ENCODE assay signal across 8 cellular contexts in genomic region chr7:131556055-131556911, GRCh38. TPM values are rescaled to one million over a fixed set of nuclear protein-coding genes. Genes with fewer than 3 reads are reported as not detected.
DNase-seq lines count a peak whose midpoint lies in the region; ATAC-seq lines count a peak whose summit lies in the region.

Gene PODXL (minus strand): TSS chr7:131556628. CDS start chr7:131556359, 269 bp downstream.

- H3K9me3 ChIP-seq in esophagus (ENCODE audit: control insufficient read depth in 2 of 2, insufficient read depth in 1 of 2, low read depth in 1 of 2, low read length in 1 of 2) (no peaks in the 10 kb centered on the region), mucosa of rectum (ENCODE audit: control insufficient read depth in 2 of 2, low read length in 2 of 2) (no peaks in the 10 kb centered on the region)

- 0 to 1% methylated on average over 74 to 101 of the region's 112 CpGs for WGBS in esophagus, 2 donors

- H3K4me1 Mint-ChIP-seq in stimulated activated naive B cell treated with anti-CD40 and anti-IgM and Interleukin-4, amounts not matched to agents 10 μg/mL and 1 μg/mL and 100 μg/mL, for 72 hours = peaks cover 10 to 26% of the 10 kb centered on the region in 2 donors

- H3K36me3 Mint-ChIP-seq in stimulated activated naive B cell treated with anti-CD40 and anti-IgM and Interleukin-4, amounts not matched to agents 10 μg/mL and 1 μg/mL and 100 μg/mL, for 72 hours = no peaks in the 10 kb centered on the region

- peaks cover 20 to 35% of the 10 kb centered on the region in 2 donors for H3K27me3 Mint-ChIP-seq in stimulated activated naive B cell treated with anti-CD40 and anti-IgM and Interleukin-4, amounts not matched to agents 10 μg/mL and 1 μg/mL and 100 μg/mL, for 72 hours

- H3K36me3 ChIP-seq in esophagus (ENCODE audit: control insufficient read depth in 2 of 2, insufficient read depth in 2 of 2, low read length in 1 of 2) = no peaks in the 10 kb centered on the region
- H3K36me3 ChIP-seq in mucosa of rectum (ENCODE audit: control insufficient read depth in 2 of 2, insufficient read depth in 2 of 2, low read length in 2 of 2) = no peaks in the 10 kb centered on the region

- H3K9me3 Mint-ChIP-seq in stimulated activated naive B cell treated with anti-CD40 and anti-IgM and Interleukin-4, amounts not matched to agents 10 μg/mL and 1 μg/mL and 100 μg/mL, for 72 hours = no peaks in the 10 kb centered on the region

- peak within 1 kb of the TSS; percentile 24 to 58 for H3K9ac ChIP-seq in mucosa of rectum (ENCODE audit: low read depth in 1 of 2, low read length in 2 of 2)

- H3K27me3 ChIP-seq in esophagus (ENCODE audit: control insufficient read depth in 1 of 2, insufficient read depth in 2 of 2, low read length in 2 of 2) (no peaks in the 10 kb centered on the region), mucosa of rectum (ENCODE audit: control insufficient read depth in 2 of 2, insufficient read depth in 2 of 2, low read length in 2 of 2) (peaks cover 6 to 28% of the 10 kb centered on the region in 2 donors)

- H3K4me3 ChIP-seq in esophagus (ENCODE audit: low read depth in 1 of 2, low read length in 2 of 2) (peak within 1 kb of the TSS; percentile 46 to 56), mucosa of rectum (ENCODE audit: low read length in 2 of 2) (peak within 1 kb of the TSS; percentile 65 to 68)

- peaks cover 3 to 6% of the 10 kb centered on the region in 2 donors for H3K4me1 ChIP-seq in esophagus (ENCODE audit: control insufficient read depth in 2 of 2, insufficient read depth in 2 of 2, low read length in 1 of 2)
- peaks cover 16 to 20% of the 10 kb centered on the region in 2 donors for H3K4me1 ChIP-seq in mucosa of rectum (ENCODE audit: control insufficient read depth in 2 of 2, insufficient read depth in 2 of 2, low read length in 2 of 2)

- peak within 1 kb of the TSS in 1 of 2 donors; percentile 26 for H3K27ac ChIP-seq in esophagus (ENCODE audit: low read depth in 2 of 2, low read length in 1 of 2)
- peak within 1 kb of the TSS; percentile 16 to 43 for H3K27ac ChIP-seq in mucosa of rectum (ENCODE audit: low read depth in 2 of 2, low read length in 2 of 2)

- ATAC-seq in GM19328 (IDR thresholded peaks at IDR 0.05; ENCODE audit: unreplicated experiment) (peak; percentile 82), HG03442 (IDR thresholded peaks at IDR 0.05; ENCODE audit: unreplicated experiment) (peak; percentile 59)
- ATAC-seq in stimulated activated naive B cell treated with anti-CD40 and anti-IgM and Interleukin-4, amounts not matched to agents 10 μg/mL and 1 μg/mL and 100 μg/mL, for 72 hours (replicated peaks) = peak; percentile 81 to 83

- H3K4me3 Mint-ChIP-seq in stimulated activated naive B cell treated with anti-CD40 and anti-IgM and Interleukin-4, amounts not matched to agents 10 μg/mL and 1 μg/mL and 100 μg/mL, for 72 hours = peak within 1 kb of the TSS; percentile 87

- H3K27ac Mint-ChIP-seq in stimulated activated naive B cell treated with anti-CD40 and anti-IgM and Interleukin-4, amounts not matched to agents 10 μg/mL and 1 μg/mL and 100 μg/mL, for 72 hours = peak within 1 kb of the TSS; percentile 39

- DNase-seq in C1 segment of cervical spinal cord (lab: John Stamatoyannopoulos, UW) (peak in 10 of 14 donors; percentile 7 to 76 (median 40)), NOMO-1 treated with dmso at 0.1 percent for 144 hours (lab: John Stamatoyannopoulos, UW; ENCODE audit: unreplicated experiment) (peak; percentile 37), activated T-cell treated with anti-CD3 and anti-CD28 coated beads for 48 hours (ENCODE audit: low read depth) (peak; percentile 48)
- peak; percentile 46 for DNase-seq in stimulated activated naive B cell treated with anti-CD40 and anti-IgM and Interleukin-4, amounts not matched to agents 10 μg/mL and 1 μg/mL and 100 μg/mL, for 72 hours

RNA-seq across cellular contexts. Expression of gene PODXL, which starts in this region (rescaled TPM):
- polyA plus RNA-seq in esophagus = 1 to 10 TPM; 3.4 to 3.5 TPM
